Comparison of ENCODE assay signal across 15 cellular contexts in genomic region chrX:54423161-54423888, GRCh38. TPM values are rescaled to one million over a fixed set of nuclear protein-coding genes. Genes with fewer than 3 reads are reported as not detected.
A peak's percentile ranks its signal among the peaks of the same experiment; 100 is the strongest.
DNase-seq lines count a peak whose midpoint lies in the region; ATAC-seq and TF ChIP-seq lines count a peak whose summit lies in the region.
"Had no signal": no experiment of that assay in that cellular context is flagged by ENCODE, and none has a peak within 500 bp of the region (broad histone marks: within the 10 kb centered on the region; RNA-seq: fewer than 3 reads in every experiment).

No MANE protein-coding gene starts in this region.

- no peaks in the 10 kb centered on the region for H3K9me3 Mint-ChIP-seq in endothelial cell (ENCODE audit: unreplicated experiment)
- no peaks in the 10 kb centered on the region for H3K9me3 Mint-ChIP-seq in stimulated activated naive B cell treated with anti-CD40 and anti-IgM and Interleukin-4, amounts not matched to agents 10 μg/mL and 1 μg/mL and 100 μg/mL, for 72 hours

- intact Hi-C loops in left cardiac atrium (cut with DNase I): no loop called here

- DNase-seq in cardiac muscle cell (ENCODE audit: low read depth in 1 of 2, low spot score in 1 of 2) (peak; percentile 10 to 15), left cardiac atrium (no peak), Kasumi-1 (lab: John Stamatoyannopoulos, UW) (peak; percentile 33 to 54), endothelial cell (ENCODE audit: low spot score) (peak; percentile 18), GM19238 (ENCODE audit: insufficient read length, low spot score) (no peak)
- no peak for DNase-seq in stimulated activated naive B cell treated with anti-CD40 and anti-IgM and Interleukin-4, amounts not matched to agents 10 μg/mL and 1 μg/mL and 100 μg/mL, for 72 hours
- DNase-seq: Calu3; cortex of kidney; HCEC 1CT; NCI-H1092; NCI-H345; stimulated activated CD4-positive, alpha-beta T cell treated with anti-CD3 and anti-CD28 coated beads, Interleukin-4, amount 100 ng/mL, for 1 hour; stimulated activated naive CD4-positive, alpha-beta T cell treated with Interleukin-2 at 50 U/mL for 16 hours had no signal

- no peaks in the 10 kb centered on the region for H3K36me3 Mint-ChIP-seq in endothelial cell (ENCODE audit: low read depth, unreplicated experiment)
- H3K36me3 Mint-ChIP-seq in stimulated activated naive B cell treated with anti-CD40 and anti-IgM and Interleukin-4, amounts not matched to agents 10 μg/mL and 1 μg/mL and 100 μg/mL, for 72 hours: no peaks in the 10 kb centered on the region

- ATAC-seq in left cardiac atrium (no peak), GM19324 (IDR thresholded peaks at IDR 0.05; ENCODE audit: low FRiP score, unreplicated experiment) (no peak), GM18498 (IDR thresholded peaks at IDR 0.05; ENCODE audit: unreplicated experiment) (no peak)
- peak; percentile 42 to 51 for ATAC-seq in stimulated activated naive B cell treated with anti-CD40 and anti-IgM and Interleukin-4, amounts not matched to agents 10 μg/mL and 1 μg/mL and 100 μg/mL, for 72 hours (replicated peaks)

- TF ChIP-seq CTCF in cardiac muscle cell (IDR thresholded peaks at IDR 0.05; ENCODE audit: low read depth, low read length) (no peak), endothelial cell (IDR thresholded peaks at IDR 0.05; ENCODE audit: unreplicated experiment) (no peak)

- no peak overlapping the region for H3K27ac Mint-ChIP-seq in endothelial cell (ENCODE audit: unreplicated experiment)
- H3K27ac Mint-ChIP-seq in stimulated activated naive B cell treated with anti-CD40 and anti-IgM and Interleukin-4, amounts not matched to agents 10 μg/mL and 1 μg/mL and 100 μg/mL, for 72 hours: no peak overlapping the region

- peaks cover 2% of the 10 kb centered on the region for H3K27me3 Mint-ChIP-seq in endothelial cell (ENCODE audit: unreplicated experiment)
- H3K27me3 Mint-ChIP-seq in stimulated activated naive B cell treated with anti-CD40 and anti-IgM and Interleukin-4, amounts not matched to agents 10 μg/mL and 1 μg/mL and 100 μg/mL, for 72 hours: peaks cover 7 to 19% of the 10 kb centered on the region in 2 donors

- H3K4me3 Mint-ChIP-seq in endothelial cell (ENCODE audit: unreplicated experiment): no peak overlapping the region
- H3K4me3 Mint-ChIP-seq in stimulated activated naive B cell treated with anti-CD40 and anti-IgM and Interleukin-4, amounts not matched to agents 10 μg/mL and 1 μg/mL and 100 μg/mL, for 72 hours: no peak overlapping the region

- H3K36me3 ChIP-seq in cardiac muscle cell: no peaks in the 10 kb centered on the region

- no peak overlapping the region for H3K27ac ChIP-seq in cardiac muscle cell

- H3K4me3 ChIP-seq in cardiac muscle cell: no peak overlapping the region

- no peaks in the 10 kb centered on the region for H3K27me3 ChIP-seq in cardiac muscle cell

- H3K4me1 Mint-ChIP-seq in endothelial cell (ENCODE audit: unreplicated experiment): no peaks in the 10 kb centered on the region
- no peaks in the 10 kb centered on the region for H3K4me1 Mint-ChIP-seq in stimulated activated naive B cell treated with anti-CD40 and anti-IgM and Interleukin-4, amounts not matched to agents 10 μg/mL and 1 μg/mL and 100 μg/mL, for 72 hours

- no peaks in the 10 kb centered on the region for H3K4me1 ChIP-seq in cardiac muscle cell (ENCODE audit: low read depth)

- H3K9me3 ChIP-seq in cardiac muscle cell (ENCODE audit: low read depth): no peaks in the 10 kb centered on the region

RNA-seq across cellular contexts. Expression of gene TSR2, which starts 16.9 kb away (rescaled TPM):
- total RNA-seq in cardiac muscle cell (30.0 and 33.6 TPM in 2 replicates), left cardiac atrium (10 to 100 TPM; 34.6 to 41.3 TPM), endothelial cell (ENCODE audit: unreplicated experiment) (41.0 TPM)
- 68.9 and 91.5 TPM in 2 replicates for polyA plus RNA-seq in cardiac muscle cell

Comparison
In these comparisons a context has a peak if more than half of its experiments do, and no peak if none do; other contexts are left out.
1. DNase-seq: peak in cardiac muscle cell (2 of 2), Kasumi-1 (2 of 2) and endothelial cell (single experiment); none in left cardiac atrium (single experiment), stimulated activated naive B cell treated with anti-CD40 and anti-IgM and Interleukin-4, amounts not matched to agents 10 μg/mL and 1 μg/mL and 100 μg/mL, for 72 hours (single experiment) and GM19238 (single experiment).
2. ATAC-seq: peak in stimulated activated naive B cell treated with anti-CD40 and anti-IgM and Interleukin-4, amounts not matched to agents 10 μg/mL and 1 μg/mL and 100 μg/mL, for 72 hours (2 of 2); none in left cardiac atrium (0 of 2), GM19324 (single experiment) and GM18498 (single experiment).